In the genomic region with DNA sequence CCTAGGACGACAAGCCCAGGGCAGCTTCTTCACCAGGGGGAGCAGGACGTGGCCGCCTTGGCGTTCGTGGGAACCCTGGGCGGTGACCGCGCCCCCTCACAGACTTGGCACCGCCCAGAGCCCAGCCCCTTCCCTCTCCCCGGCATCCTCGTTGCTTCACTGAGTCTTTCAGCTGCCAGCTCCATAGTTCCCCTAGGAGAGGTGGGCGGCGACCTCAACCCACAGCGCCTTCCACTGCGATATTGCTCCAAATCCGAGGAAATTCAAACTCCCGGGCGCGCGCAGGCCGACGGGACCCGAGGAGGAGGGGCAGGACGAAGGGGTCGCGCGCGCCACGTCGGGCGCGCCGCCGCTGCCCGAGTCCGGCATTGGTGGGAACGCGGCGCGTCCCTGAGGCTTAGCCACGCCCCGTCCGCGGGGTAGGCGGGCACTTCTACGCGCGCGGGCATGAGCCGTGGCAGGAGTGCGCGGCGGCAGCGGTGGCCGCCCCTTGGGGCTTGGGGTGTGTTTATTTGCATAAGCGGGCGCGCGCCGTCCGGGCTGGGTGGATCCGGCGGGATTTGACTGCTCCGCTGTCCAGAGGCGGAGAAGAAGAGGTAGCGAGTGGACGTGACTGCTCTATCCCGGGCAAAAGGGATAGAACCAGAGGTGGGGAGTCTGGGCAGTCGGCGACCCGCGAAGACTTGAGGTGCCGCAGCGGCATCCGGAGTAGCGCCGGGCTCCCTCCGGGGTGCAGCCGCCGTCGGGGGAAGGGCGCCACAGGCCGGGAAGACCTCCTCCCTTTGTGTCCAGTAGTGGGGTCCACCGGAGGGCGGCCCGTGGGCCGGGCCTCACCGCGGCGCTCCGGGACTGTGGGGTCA, we compare ENCODE assay signal across 8 cellular contexts. TPM values are rescaled to one million over a fixed set of nuclear protein-coding genes. Genes with fewer than 3 reads are reported as not detected.
DNase-seq lines count a peak whose midpoint lies in the region; ATAC-seq and TF ChIP-seq lines count a peak whose summit lies in the region.

Gene APAF1, plus strand, starts transcription at position 579 of the 860 bp plus-strand sequence. CDS start 3,070 bp downstream, outside the sequence.
Gene IKBIP, minus strand, starts transcription at position 77 of the 860 bp plus-strand sequence. CDS start 87 bp downstream, outside the sequence.

- H3K4me2 ChIP-seq in H9 (ENCODE audit: insufficient read depth, insufficient read length, low read length), result peak within 1 kb of the TSS; percentile 88

- peak within 1 kb of the TSS; percentile 69 for H3K4me3 ChIP-seq in fibroblast of pulmonary artery (replicated peaks; ENCODE audit: low read depth, low read length)

- no peak within 1 kb of the TSS for H2AK5ac ChIP-seq in H9 (ENCODE audit: insufficient read length, low read length)

- H4K20me1 ChIP-seq in H9 (ENCODE audit: control insufficient read depth, insufficient read depth, insufficient read length), result peaks cover 3% of the 10 kb centered on the region

- H3T11ph ChIP-seq in H9 (ENCODE audit: low read length), result no peak within 1 kb of the TSS

- H3K4me1 ChIP-seq in ES-I3 (ENCODE audit: insufficient read depth, low read length) (0 out of 2 replicates have a peak, but pooled peaks cover 4% of the 10 kb centered on the region), H9 (ENCODE audit: insufficient read depth, low read length) (no peaks in the 10 kb centered on the region; the same call in 1 of the 2 replicates)

- peaks cover 3% of the 10 kb centered on the region; the same call in 1 of the 2 replicates for H3K36me3 ChIP-seq in ES-I3 (ENCODE audit: insufficient read depth, low read length)

- no peaks in the 10 kb centered on the region for H3K27me3 Mint-ChIP-seq in H9 (ENCODE audit: low read depth)
- no peaks in the 10 kb centered on the region for H3K27me3 Mint-ChIP-seq in natural killer cell treated with Interleukin-12 subunit alpha and Interleukin-12 subunit beta and Interleukin-15 and Interleukin-18, amount 100 ng/mL, for 72 hours

- no peak within 1 kb of the TSS for H2BK120ac ChIP-seq in H9 (ENCODE audit: low read depth, low read length, poor library complexity, severe bottlenecking)

- H3K9me3 ChIP-seq in ES-I3 (ENCODE audit: control insufficient read depth, insufficient read depth, low read length) (no peaks in the 10 kb centered on the region), H9 (ENCODE audit: control insufficient read depth, low read depth, low read length) (no peaks in the 10 kb centered on the region)

- H2AFZ ChIP-seq in H9 (ENCODE audit: low read length), result peak within 1 kb of the TSS; percentile 41

- H3K9ac ChIP-seq in ES-I3 (ENCODE audit: low read depth, low read length) (peak within 1 kb of the TSS; percentile 95), H9 (ENCODE audit: extremely low read depth, insufficient read length, low read length) (peak within 1 kb of the TSS; percentile 67)

- H3K27ac ChIP-seq in H9 (ENCODE audit: insufficient read length, low read depth, low read length), result no peak within 1 kb of the TSS

- H3K14ac ChIP-seq in H9 (ENCODE audit: insufficient read depth, low read length), result peak within 1 kb of the TSS; percentile 76

- WGBS in H9 (ENCODE audit: extremely low coverage, insufficient read length, low lambda C conversion rate), result no CpG with 5 or more reads among the region's 91 CpGs

- H3K23me2 ChIP-seq in H9 (ENCODE audit: insufficient read length, low read depth, low read length, poor library complexity, severe bottlenecking), result no peaks in the 10 kb centered on the region

- H3K4me1 Mint-ChIP-seq in H9, result peaks cover 12 to 18% of the 10 kb centered on the region in 2 experiments
- peaks cover 5 to 14% of the 10 kb centered on the region in 2 donors for H3K4me1 Mint-ChIP-seq in natural killer cell treated with Interleukin-12 subunit alpha and Interleukin-12 subunit beta and Interleukin-15 and Interleukin-18, amount 100 ng/mL, for 72 hours (ENCODE audit: low read depth in 2 of 2)

- H4K8ac ChIP-seq in H9 (replicated peaks; ENCODE audit: insufficient read length, low read depth, low read length), result no peak within 1 kb of the TSS

- H2BK12ac ChIP-seq in H9 (ENCODE audit: insufficient read length, low read depth, low read length), result no peak within 1 kb of the TSS

- no peak within 1 kb of the TSS for H2BK20ac ChIP-seq in H9 (ENCODE audit: low read depth, low read length, poor library complexity, severe bottlenecking)

- H3K79me2 ChIP-seq in H9 (ENCODE audit: insufficient read depth, low read length), result no peaks in the 10 kb centered on the region; the same call in 1 of the 2 replicates

- peak; percentile 97 for DNase-seq in H9
- DNase-seq in M059J (ENCODE audit: low read depth), result peak; percentile 94
- DNase-seq in activated T-helper 9 cell treated with anti-CD3 and anti-CD28 coated beads, Interleukin-2, amount 50 U/mL, for 16 hours (ENCODE audit: low read depth), result peak; percentile 96
- peak; percentile 97 for DNase-seq in fibroblast of pulmonary artery (ENCODE audit: low read depth)
- DNase-seq in natural killer cell treated with Interleukin-12 subunit alpha and Interleukin-12 subunit beta and Interleukin-15 and Interleukin-18, amount 100 ng/mL, for 72 hours (ENCODE audit: low spot score), result peak; percentile 98
- DNase-seq in stimulated activated naive CD4-positive, alpha-beta T cell treated with Interleukin-2 at 50 U/mL for 16 hours (lab: John Stamatoyannopoulos, UW), result peak; percentile 94

- H4K5ac ChIP-seq in H9 (ENCODE audit: insufficient read length, low read depth, low read length), result no peak within 1 kb of the TSS

- H3K79me1 ChIP-seq in H9 (ENCODE audit: insufficient read depth, low read depth, low read length, poor library complexity, severe bottlenecking), result no peaks in the 10 kb centered on the region

- peaks cover 8 to 23% (median 13%) of the 10 kb centered on the region in 3 experiments for H3K36me3 Mint-ChIP-seq in H9 (ENCODE audit: insufficient read depth in 1 of 3, low read depth in 3 of 3)
- H3K36me3 Mint-ChIP-seq in natural killer cell treated with Interleukin-12 subunit alpha and Interleukin-12 subunit beta and Interleukin-15 and Interleukin-18, amount 100 ng/mL, for 72 hours, result peaks cover 8% of the 10 kb centered on the region

- no peak within 1 kb of the TSS for H3K18ac ChIP-seq in H9 (ENCODE audit: insufficient read length, low read depth, low read length)

- H3K56ac ChIP-seq in H9 (ENCODE audit: insufficient read length, low read depth, low read length), result no peak within 1 kb of the TSS

- peak; percentile 97 to 98 for ATAC-seq in natural killer cell treated with Interleukin-12 subunit alpha and Interleukin-12 subunit beta and Interleukin-15 and Interleukin-18, amount 100 ng/mL, for 72 hours

- no peaks in the 10 kb centered on the region; a peak in 1 of 5 replicates for H3K9me3 Mint-ChIP-seq in H9
- H3K9me3 Mint-ChIP-seq in natural killer cell treated with Interleukin-12 subunit alpha and Interleukin-12 subunit beta and Interleukin-15 and Interleukin-18, amount 100 ng/mL, for 72 hours, result no peaks in the 10 kb centered on the region

- H3K27me3 ChIP-seq in H9 (ENCODE audit: insufficient read depth, low read length), result no peaks in the 10 kb centered on the region

- no peak within 1 kb of the TSS for H4K91ac ChIP-seq in H9 (ENCODE audit: insufficient read length, low read depth, low read length)

- no peak within 1 kb of the TSS for H2BK15ac ChIP-seq in H9 (ENCODE audit: low read depth, low read length)

- no peak within 1 kb of the TSS for H3K23ac ChIP-seq in H9 (ENCODE audit: insufficient read length, low read depth, low read length)

- TF ChIP-seq POLR2A in Raji (IDR thresholded peaks at IDR 0.05; ENCODE audit: insufficient read depth, low read depth, low read length), result peak; percentile 61

- H3K27ac Mint-ChIP-seq in H9, result peak within 1 kb of the TSS; percentile 90 to 96 (median 95)
- H3K27ac Mint-ChIP-seq in natural killer cell treated with Interleukin-12 subunit alpha and Interleukin-12 subunit beta and Interleukin-15 and Interleukin-18, amount 100 ng/mL, for 72 hours, result peak within 1 kb of the TSS; percentile 89 to 96

- no peak within 1 kb of the TSS for H3K4ac ChIP-seq in H9 (ENCODE audit: low read depth, low read length)

- H2BK5ac ChIP-seq in H9 (ENCODE audit: insufficient read length, low read length), result no peak within 1 kb of the TSS

- H3K4me3 Mint-ChIP-seq in H9, result peak within 1 kb of the TSS; percentile 94 to 97
- peak within 1 kb of the TSS; percentile 82 for H3K4me3 Mint-ChIP-seq in natural killer cell treated with Interleukin-12 subunit alpha and Interleukin-12 subunit beta and Interleukin-15 and Interleukin-18, amount 100 ng/mL, for 72 hours

- TF ChIP-seq CTCF in H9 (conservative IDR thresholded peaks at IDR 0.05) (no peak), fibroblast of pulmonary artery (IDR thresholded peaks at IDR 0.05; ENCODE audit: low read length, missing control alignments) (no peak)

RNA-seq across cellular contexts. Expression of gene APAF1, which starts in this region (rescaled TPM):
- total RNA-seq in H9 (2021), result 13.4 and 16.5 TPM in 2 replicates
- 19.5 and 19.7 TPM in 2 replicates for total RNA-seq in M059J (2014; rRNA removed; shearing (Covaris generic))
- 10 to 100 TPM; 25.9 to 33.2 TPM for total RNA-seq in natural killer cell treated with Interleukin-12 subunit alpha and Interleukin-12 subunit beta and Interleukin-15 and Interleukin-18, amount 100 ng/mL, for 72 hours

RNA-seq across cellular contexts. Expression of gene IKBIP, which starts in this region (rescaled TPM):
- 16.5 and 17.0 TPM in 2 replicates for total RNA-seq in H9 (2021)
- 69.8 and 92.7 TPM in 2 replicates for total RNA-seq in M059J (2014; rRNA removed; shearing (Covaris generic))
- total RNA-seq in natural killer cell treated with Interleukin-12 subunit alpha and Interleukin-12 subunit beta and Interleukin-15 and Interleukin-18, amount 100 ng/mL, for 72 hours, result 10 to 100 TPM; 22.1 to 23.9 TPM
